In the genomic region with DNA sequence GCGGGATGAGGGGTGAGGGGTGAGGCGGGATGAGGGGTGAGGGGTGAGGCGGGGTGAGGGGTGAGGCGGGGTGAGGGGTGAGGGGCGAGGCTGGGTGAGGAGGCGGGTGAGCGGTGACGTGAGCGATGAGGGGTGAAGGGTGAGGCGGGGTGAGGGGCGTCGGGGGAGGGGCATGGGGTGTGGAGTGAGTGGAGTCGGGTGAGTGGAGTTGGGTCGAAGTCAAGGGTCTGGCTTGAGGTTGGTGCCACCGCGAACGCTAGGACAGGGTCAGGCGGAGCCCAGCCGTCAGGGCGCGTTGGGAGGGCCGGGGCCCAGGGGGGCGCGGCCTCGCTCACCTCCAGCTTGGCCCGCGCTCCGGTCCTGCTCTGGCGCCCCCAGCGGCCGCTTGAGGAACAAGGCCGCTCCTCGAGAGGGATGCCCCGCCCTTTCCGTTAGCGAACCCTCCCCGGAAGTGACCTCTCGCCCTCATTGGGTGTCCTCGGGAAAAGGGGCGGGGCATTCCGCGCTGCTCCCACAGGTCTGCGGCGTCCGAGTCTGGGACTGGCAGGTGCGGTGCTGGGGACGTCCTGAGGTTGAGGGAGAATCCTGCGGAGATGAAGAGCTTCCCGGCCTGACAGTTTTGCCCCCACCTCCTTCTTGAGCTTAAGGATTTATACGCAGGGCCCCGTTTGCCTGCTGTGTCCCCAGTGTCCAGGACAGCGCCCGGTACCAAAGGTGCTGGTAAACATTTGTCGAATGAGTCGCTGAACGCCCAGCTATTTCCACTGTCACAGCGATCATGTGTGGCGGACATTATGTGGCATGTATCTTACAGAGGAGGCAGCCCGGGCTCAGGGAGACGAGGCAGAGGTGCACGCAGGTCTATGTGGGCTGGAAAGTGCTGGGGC, we compare ENCODE assay signal across 8 cellular contexts. TPM values are rescaled to one million over a fixed set of nuclear protein-coding genes. Genes with fewer than 3 reads are reported as not detected.
A peak's percentile ranks its signal among the peaks of the same experiment; 100 is the strongest.
DNase-seq lines count a peak whose midpoint lies in the region; ATAC-seq lines count a peak whose summit lies in the region.

A gene with protein sequence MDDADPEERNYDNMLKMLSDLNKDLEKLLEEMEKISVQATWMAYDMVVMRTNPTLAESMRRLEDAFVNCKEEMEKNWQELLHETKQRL (minus strand): TSS at position 397 of the 887 bp plus-strand sequence. CDS start 6,514 bp downstream, outside the sequence.

- ATAC-seq in GM19035 (IDR thresholded peaks at IDR 0.05; ENCODE audit: unreplicated experiment) (peak; percentile 95), HG03342 (IDR thresholded peaks at IDR 0.05; ENCODE audit: unreplicated experiment) (peak; percentile 79)

- DNase-seq in AML-193 (lab: John Stamatoyannopoulos, UW) (peak; percentile 84 to 90), NCI-H446 (lab: John Stamatoyannopoulos, UW) (peak; percentile 88 to 96), cerebellum (ENCODE audit: low spot score) (peak; percentile 99), kidney glomerular epithelial cell (lab: John Stamatoyannopoulos, UW) (peak; percentile 88)
- DNase-seq in activated CD4-positive, CD25-positive, alpha-beta regulatory T cell treated with anti-CD3 and anti-CD28 coated beads, Interleukin-2, amount 50 U/mL, for 72 hours = peak; percentile 99
- peak; percentile 94 to 96 for DNase-seq in stimulated activated CD4-positive, alpha-beta T cell treated with anti-CD3 and anti-CD28 coated beads, Interleukin-1b, Interleukin-23, amount 100 ng/mL, for 1 hour (ENCODE audit: low read depth in 2 of 2)

RNA-seq across cellular contexts. Expression of the gene that starts here (rescaled TPM):
- total RNA-seq in cerebellum = not detected

Comparison
In these comparisons a context has a peak if more than half of its experiments do, and no peak if none do; other contexts are left out.
1. Peak in every context shown above with its lines: DNase-seq and ATAC-seq.
2. Peak in DNase-seq in cerebellum; RNA of the gene not detected or under 1 TPM.